ENCODE assay signal across 18 cellular contexts in the genomic region with DNA sequence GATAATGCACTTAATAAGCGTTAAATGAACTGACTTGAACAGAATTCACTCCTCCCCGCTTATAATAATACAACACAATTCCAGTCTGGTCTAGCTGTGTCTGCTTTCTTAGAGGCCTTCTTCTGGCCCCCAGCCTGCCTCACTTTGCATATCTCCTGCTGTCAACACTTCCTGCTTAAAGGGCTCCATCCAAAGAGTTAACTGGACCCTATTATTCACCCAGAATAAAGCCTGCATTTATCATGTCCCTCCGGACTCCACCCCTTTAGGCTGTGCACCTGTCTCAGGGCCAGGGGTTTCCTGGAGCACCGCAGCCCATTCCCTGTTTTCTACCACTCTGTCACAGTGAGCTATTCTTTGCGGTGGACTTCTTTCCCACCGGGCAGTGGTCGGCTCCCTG.
"Had no signal": no experiment of that assay in that cellular context is flagged by ENCODE, and none has a peak within 500 bp of the region (broad histone marks: within the 10 kb centered on the region; RNA-seq: fewer than 3 reads in every experiment).

No MANE protein-coding gene starts in this region.

- H3K27ac ChIP-seq: cardiac muscle cell, esophagus muscularis mucosa, prostate gland, upper lobe of left lung had no signal

- H3K27me3 Mint-ChIP-seq: activated CD4-positive, alpha-beta memory T cell treated with anti-CD3 and anti-CD28 coated beads for 36 hours; activated CD4-positive, alpha-beta T cell treated with anti-CD3 and anti-CD28 coated beads for 36 hours; activated T-cell treated with anti-CD3 and anti-CD28 coated beads, Interleukin-2, amount 50 U/mL, for 24 hours; stimulated activated naive CD8-positive, alpha-beta T cell treated with anti-CD3 and anti-CD28 coated beads, Interleukin-15, amount 100 ng/mL, for 72 hours had no signal

- H3K36me3 Mint-ChIP-seq: activated CD4-positive, alpha-beta memory T cell treated with anti-CD3 and anti-CD28 coated beads for 36 hours; activated naive CD4-positive, alpha-beta T cell treated with anti-CD3 and anti-CD28 coated beads, Interleukin-2, amount 10 ng/mL, durations not matched to agents 7 days and 5 days; immature natural killer cell; natural killer cell had no signal

- H3K9me3 Mint-ChIP-seq: activated CD4-positive, alpha-beta memory T cell treated with anti-CD3 and anti-CD28 coated beads for 36 hours; activated naive CD4-positive, alpha-beta T cell treated with anti-CD3 and anti-CD28 coated beads, Interleukin-2, amount 10 ng/mL, durations not matched to agents 7 days and 5 days; activated T-cell treated with anti-CD3 and anti-CD28 coated beads, Interleukin-2, amount 50 U/mL, for 24 hours; immature natural killer cell; natural killer cell; stimulated activated naive CD8-positive, alpha-beta T cell treated with anti-CD3 and anti-CD28 coated beads, Interleukin-15, amount 100 ng/mL, for 72 hours had no signal

- H3K4me3 ChIP-seq: cardiac muscle cell, esophagus muscularis mucosa, prostate gland, upper lobe of left lung had no signal

- H3K4me1 ChIP-seq: esophagus muscularis mucosa, prostate gland had no signal

- H3K9me3 ChIP-seq: esophagus muscularis mucosa, prostate gland, upper lobe of left lung had no signal

- H3K27me3 ChIP-seq: cardiac muscle cell, esophagus muscularis mucosa, upper lobe of left lung had no signal

- DNase-seq: activated CD4-positive, alpha-beta memory T cell treated with anti-CD3 and anti-CD28 coated beads for 36 hours; activated CD4-positive, alpha-beta T cell treated with anti-CD3 and anti-CD28 coated beads for 36 hours; activated naive CD4-positive, alpha-beta T cell treated with anti-CD3 and anti-CD28 coated beads, Interleukin-2, amount 10 ng/mL, durations not matched to agents 7 days and 5 days; activated T-cell treated with anti-CD3 and anti-CD28 coated beads, Interleukin-2, amount 50 U/mL, for 24 hours; immature natural killer cell; mesendoderm; natural killer cell; right cardiac atrium; small intestine; stimulated activated CD4-positive, alpha-beta T cell treated with anti-CD3 and anti-CD28 coated beads, Interleukin-4, amount 100 ng/mL, for 4 hours; stimulated activated CD8-positive, alpha-beta memory T cell treated with anti-CD3 and anti-CD28 coated beads, Interleukin-4, amount 100 ng/mL, for 48 hours; stimulated activated naive CD8-positive, alpha-beta T cell treated with anti-CD3 and anti-CD28 coated beads, Interleukin-15, amount 100 ng/mL, for 72 hours; T-helper 1 cell; T1000; upper lobe of left lung had no signal

- ATAC-seq: activated CD4-positive, alpha-beta T cell treated with anti-CD3 and anti-CD28 coated beads for 36 hours; natural killer cell; right cardiac atrium; stimulated activated naive CD8-positive, alpha-beta T cell treated with anti-CD3 and anti-CD28 coated beads, Interleukin-15, amount 100 ng/mL, for 72 hours had no signal

- H3K4me3 Mint-ChIP-seq: activated CD4-positive, alpha-beta memory T cell treated with anti-CD3 and anti-CD28 coated beads for 36 hours; activated CD4-positive, alpha-beta T cell treated with anti-CD3 and anti-CD28 coated beads for 36 hours; activated naive CD4-positive, alpha-beta T cell treated with anti-CD3 and anti-CD28 coated beads, Interleukin-2, amount 10 ng/mL, durations not matched to agents 7 days and 5 days; activated T-cell treated with anti-CD3 and anti-CD28 coated beads, Interleukin-2, amount 50 U/mL, for 24 hours; immature natural killer cell; natural killer cell; stimulated activated naive CD8-positive, alpha-beta T cell treated with anti-CD3 and anti-CD28 coated beads, Interleukin-15, amount 100 ng/mL, for 72 hours had no signal

- H3K27ac Mint-ChIP-seq: activated CD4-positive, alpha-beta memory T cell treated with anti-CD3 and anti-CD28 coated beads for 36 hours; activated CD4-positive, alpha-beta T cell treated with anti-CD3 and anti-CD28 coated beads for 36 hours; activated naive CD4-positive, alpha-beta T cell treated with anti-CD3 and anti-CD28 coated beads, Interleukin-2, amount 10 ng/mL, durations not matched to agents 7 days and 5 days; activated T-cell treated with anti-CD3 and anti-CD28 coated beads, Interleukin-2, amount 50 U/mL, for 24 hours; immature natural killer cell; natural killer cell; stimulated activated naive CD8-positive, alpha-beta T cell treated with anti-CD3 and anti-CD28 coated beads, Interleukin-15, amount 100 ng/mL, for 72 hours had no signal

- H3K36me3 ChIP-seq: cardiac muscle cell, esophagus muscularis mucosa, prostate gland, upper lobe of left lung had no signal

- H3K4me1 Mint-ChIP-seq: activated CD4-positive, alpha-beta T cell treated with anti-CD3 and anti-CD28 coated beads for 36 hours; activated naive CD4-positive, alpha-beta T cell treated with anti-CD3 and anti-CD28 coated beads, Interleukin-2, amount 10 ng/mL, durations not matched to agents 7 days and 5 days; immature natural killer cell; natural killer cell; stimulated activated naive CD8-positive, alpha-beta T cell treated with anti-CD3 and anti-CD28 coated beads, Interleukin-15, amount 100 ng/mL, for 72 hours had no signal
